Comparison of ENCODE assay signal across 1 cellular context in the genomic region with DNA sequence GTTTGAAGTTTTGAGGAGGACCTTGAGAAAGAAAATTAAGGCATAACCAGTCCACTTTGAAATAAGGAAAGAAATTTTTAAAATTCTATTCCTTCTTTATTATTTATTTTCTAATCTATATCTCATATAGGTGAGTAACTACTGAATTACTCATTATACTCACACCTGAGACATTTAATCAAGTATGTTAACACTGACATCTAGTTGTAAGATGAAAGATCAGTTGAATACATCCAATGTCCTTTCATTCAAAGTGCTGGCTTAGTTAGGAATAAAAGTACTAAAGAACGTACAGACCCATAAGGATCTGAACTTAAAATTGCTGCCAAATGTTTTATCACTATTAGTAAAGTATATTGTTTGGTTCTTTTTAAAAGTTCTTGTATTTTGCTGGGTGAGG.
TF ChIP-seq lines count a peak whose summit lies in the region.

No MANE protein-coding gene starts in this region.

TF ChIP-seq in HCT116, 20 proteins besides CTCF, POLR2A, EP300 and RAD21 (continued from another document):
- TF ChIP-seq, protein P1, sequence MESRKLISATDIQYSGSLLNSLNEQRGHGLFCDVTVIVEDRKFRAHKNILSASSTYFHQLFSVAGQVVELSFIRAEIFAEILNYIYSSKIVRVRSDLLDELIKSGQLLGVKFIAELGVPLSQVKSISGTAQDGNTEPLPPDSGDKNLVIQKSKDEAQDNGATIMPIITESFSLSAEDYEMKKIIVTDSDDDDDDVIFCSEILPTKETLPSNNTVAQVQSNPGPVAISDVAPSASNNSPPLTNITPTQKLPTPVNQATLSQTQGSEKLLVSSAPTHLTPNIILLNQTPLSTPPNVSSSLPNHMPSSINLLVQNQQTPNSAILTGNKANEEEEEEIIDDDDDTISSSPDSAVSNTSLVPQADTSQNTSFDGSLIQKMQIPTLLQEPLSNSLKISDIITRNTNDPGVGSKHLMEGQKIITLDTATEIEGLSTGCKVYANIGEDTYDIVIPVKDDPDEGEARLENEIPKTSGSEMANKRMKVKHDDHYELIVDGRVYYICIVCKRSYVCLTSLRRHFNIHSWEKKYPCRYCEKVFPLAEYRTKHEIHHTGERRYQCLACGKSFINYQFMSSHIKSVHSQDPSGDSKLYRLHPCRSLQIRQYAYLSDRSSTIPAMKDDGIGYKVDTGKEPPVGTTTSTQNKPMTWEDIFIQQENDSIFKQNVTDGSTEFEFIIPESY (IDR thresholded peaks at IDR 0.05; ENCODE audit: extremely low read depth, insufficient replicate concordance, low read length), result no peak
- TF ChIP-seq CBX3 (IDR thresholded peaks at IDR 0.05; ENCODE audit: low read depth), result no peak
- TF ChIP-seq ELF1 (IDR thresholded peaks at IDR 0.05; ENCODE audit: borderline replicate concordance, low read depth), result no peak
- TF ChIP-seq, protein P2, sequence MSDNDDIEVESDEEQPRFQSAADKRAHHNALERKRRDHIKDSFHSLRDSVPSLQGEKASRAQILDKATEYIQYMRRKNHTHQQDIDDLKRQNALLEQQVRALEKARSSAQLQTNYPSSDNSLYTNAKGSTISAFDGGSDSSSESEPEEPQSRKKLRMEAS (IDR thresholded peaks at IDR 0.05), result no peak
- TF ChIP-seq YY1 (IDR thresholded peaks at IDR 0.05; ENCODE audit: extremely low read depth, insufficient replicate concordance, low read depth, low read length), result no peak
- TF ChIP-seq, protein P3, sequence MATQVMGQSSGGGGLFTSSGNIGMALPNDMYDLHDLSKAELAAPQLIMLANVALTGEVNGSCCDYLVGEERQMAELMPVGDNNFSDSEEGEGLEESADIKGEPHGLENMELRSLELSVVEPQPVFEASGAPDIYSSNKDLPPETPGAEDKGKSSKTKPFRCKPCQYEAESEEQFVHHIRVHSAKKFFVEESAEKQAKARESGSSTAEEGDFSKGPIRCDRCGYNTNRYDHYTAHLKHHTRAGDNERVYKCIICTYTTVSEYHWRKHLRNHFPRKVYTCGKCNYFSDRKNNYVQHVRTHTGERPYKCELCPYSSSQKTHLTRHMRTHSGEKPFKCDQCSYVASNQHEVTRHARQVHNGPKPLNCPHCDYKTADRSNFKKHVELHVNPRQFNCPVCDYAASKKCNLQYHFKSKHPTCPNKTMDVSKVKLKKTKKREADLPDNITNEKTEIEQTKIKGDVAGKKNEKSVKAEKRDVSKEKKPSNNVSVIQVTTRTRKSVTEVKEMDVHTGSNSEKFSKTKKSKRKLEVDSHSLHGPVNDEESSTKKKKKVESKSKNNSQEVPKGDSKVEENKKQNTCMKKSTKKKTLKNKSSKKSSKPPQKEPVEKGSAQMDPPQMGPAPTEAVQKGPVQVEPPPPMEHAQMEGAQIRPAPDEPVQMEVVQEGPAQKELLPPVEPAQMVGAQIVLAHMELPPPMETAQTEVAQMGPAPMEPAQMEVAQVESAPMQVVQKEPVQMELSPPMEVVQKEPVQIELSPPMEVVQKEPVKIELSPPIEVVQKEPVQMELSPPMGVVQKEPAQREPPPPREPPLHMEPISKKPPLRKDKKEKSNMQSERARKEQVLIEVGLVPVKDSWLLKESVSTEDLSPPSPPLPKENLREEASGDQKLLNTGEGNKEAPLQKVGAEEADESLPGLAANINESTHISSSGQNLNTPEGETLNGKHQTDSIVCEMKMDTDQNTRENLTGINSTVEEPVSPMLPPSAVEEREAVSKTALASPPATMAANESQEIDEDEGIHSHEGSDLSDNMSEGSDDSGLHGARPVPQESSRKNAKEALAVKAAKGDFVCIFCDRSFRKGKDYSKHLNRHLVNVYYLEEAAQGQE (IDR thresholded peaks at IDR 0.05; ENCODE audit: low read depth), result no peak
- TF ChIP-seq ZNF274 (IDR thresholded peaks at IDR 0.05; ENCODE audit: low read depth, low read length), result no peak
- no peak for TF ChIP-seq JUND (IDR thresholded peaks at IDR 0.05)
